Comparison of ENCODE assay signal across 14 cellular contexts in genomic region chr5:178094345-178094744, GRCh38.
"Had no signal": no experiment of that assay in that cellular context is flagged by ENCODE, and none has a peak within 500 bp of the region (broad histone marks: within the 10 kb centered on the region; RNA-seq: fewer than 3 reads in every experiment).

No MANE protein-coding gene starts in this region.

- H3K4me1 Mint-ChIP-seq: endodermal cell, mesothelial cell of epicardium had no signal

- H3K27ac Mint-ChIP-seq: endodermal cell, mesothelial cell of epicardium had no signal

- H3K36me3 Mint-ChIP-seq: mesothelial cell of epicardium had no signal

- H3K4me3 Mint-ChIP-seq: endodermal cell, mesothelial cell of epicardium had no signal

- ATAC-seq: gastrocnemius medialis, heart right ventricle, left colon, lower lobe of right lung, pancreas had no signal

- DNase-seq: activated gamma-delta T cell; activated T-cell treated with anti-CD3 and anti-CD28 coated beads for 4 hours; endodermal cell; erythroblast; gastrocnemius medialis; heart right ventricle; left colon; lower lobe of right lung; pancreas; sigmoid colon; SJCRH30; spleen; stimulated activated CD4-positive, alpha-beta T cell treated with anti-CD3 and anti-CD28 coated beads, Interleukin-1b, Interleukin-23, amount 100 ng/mL, for 48 hours had no signal
